In genomic region chr17:48024149-48025039, GRCh38 we compare ENCODE assay signal across 8 cellular contexts. TPM values are rescaled to one million over a fixed set of nuclear protein-coding genes. Genes with fewer than 3 reads are reported as not detected.
DNase-seq lines count a peak whose midpoint lies in the region; ATAC-seq and TF ChIP-seq lines count a peak whose summit lies in the region.

No MANE protein-coding gene starts in this region.

- peak overlapping the region; percentile 93 for H3K18ac ChIP-seq in neuronal stem cell (ENCODE audit: low read length)

- peak overlapping the region; percentile 63 for H2BK15ac ChIP-seq in neuronal stem cell (ENCODE audit: low read length)

- peaks cover 0 to 15% (median 0%) of the 10 kb centered on the region in 3 experiments for H3K27me3 ChIP-seq in neuronal stem cell (ENCODE audit: control insufficient read depth in 3 of 3, insufficient read depth in 3 of 3, low read depth in 1 of 3, low read length in 3 of 3)

- no peak overlapping the region for H4K91ac ChIP-seq in neuronal stem cell (ENCODE audit: low read depth, low read length, poor library complexity)

- H3K23ac ChIP-seq in neuronal stem cell (ENCODE audit: low read depth, low read length, poor library complexity): peak overlapping the region; percentile 6

- no CpG with 5 or more reads among the region's 54 CpGs for WGBS in neuronal stem cell (ENCODE audit: extremely low coverage in 2 of 2, insufficient read length in 2 of 2, insufficient replicate concordance in 1 of 2), 2 donors

- no peak for TF ChIP-seq CTCF in fibroblast of villous mesenchyme (IDR thresholded peaks at IDR 0.05; ENCODE audit: insufficient read depth, low read depth, low read length)

- H3K4me3 ChIP-seq in fibroblast of villous mesenchyme (ENCODE audit: low read depth, low read length) (peak overlapping the region; percentile 59), neuronal stem cell (ENCODE audit: low read length in 2 of 2) (peak overlapping the region; percentile 33 to 72)

- peak overlapping the region; percentile 71 for H2AK5ac ChIP-seq in neuronal stem cell (ENCODE audit: low read depth, low read length)

- H3K14ac ChIP-seq in neuronal stem cell (ENCODE audit: low read length): no peak overlapping the region

- no peaks in the 10 kb centered on the region for H3K79me1 ChIP-seq in neuronal stem cell (ENCODE audit: low read depth, low read length)

- peak overlapping the region; percentile 99 for H3K4me2 ChIP-seq in neuronal stem cell (ENCODE audit: insufficient read depth, low read length, poor library complexity, severe bottlenecking)

- DNase-seq in A172 (ENCODE audit: low spot score): peak; percentile 88
- peak; percentile 89 for DNase-seq in NCI-H69 (lab: John Stamatoyannopoulos, UW)
- peak; percentile 20 for DNase-seq in activated T-helper 1 cell treated with Interleukin-2 at 50 U/mL for 16 hours (ENCODE audit: low read depth)
- no peak for DNase-seq in fibroblast of villous mesenchyme (ENCODE audit: low read depth)
- no peak for DNase-seq in neuronal stem cell (ENCODE audit: low spot score)

- H3K9ac ChIP-seq in neuronal stem cell (ENCODE audit: low read depth, low read length, poor library complexity): peak overlapping the region; percentile 80

- H2BK12ac ChIP-seq in neuronal stem cell (ENCODE audit: low read length): no peak overlapping the region

- H3K36me3 ChIP-seq in neuronal stem cell (replicated peaks in 1 of 2; ENCODE audit: control insufficient read depth in 2 of 2, insufficient read depth in 2 of 2, low read length in 2 of 2): no peaks in the 10 kb centered on the region

- H3K9me3 ChIP-seq in neuronal stem cell (replicated peaks in 1 of 2; ENCODE audit: control insufficient read depth in 2 of 2, insufficient read depth in 1 of 2, low read depth in 1 of 2, low read length in 2 of 2): no peaks in the 10 kb centered on the region

- no peak overlapping the region for H4K8ac ChIP-seq in neuronal stem cell (ENCODE audit: low read depth, low read length)

- H3K4me1 ChIP-seq in neuronal stem cell (ENCODE audit: control insufficient read depth in 2 of 2, insufficient read depth in 1 of 2, low read depth in 1 of 2, low read length in 2 of 2): peaks cover 14 to 29% of the 10 kb centered on the region in 2 donors

- no peak overlapping the region for H3K27ac ChIP-seq in neuronal stem cell (replicated peaks; ENCODE audit: low read length)

- H2BK120ac ChIP-seq in neuronal stem cell (ENCODE audit: low read depth, low read length): peak overlapping the region; percentile 69

- peak overlapping the region; percentile 63 for H2BK5ac ChIP-seq in neuronal stem cell (ENCODE audit: low read length)

- no peak overlapping the region for H3K4ac ChIP-seq in neuronal stem cell (ENCODE audit: low read length)

- peak overlapping the region; percentile 79 for H2AFZ ChIP-seq in neuronal stem cell (ENCODE audit: low read length)

- peak; percentile 5 for ATAC-seq in GM18511 (IDR thresholded peaks at IDR 0.05; ENCODE audit: unreplicated experiment)
- ATAC-seq in GM21360 (IDR thresholded peaks at IDR 0.05; ENCODE audit: unreplicated experiment): no peak
- ATAC-seq in HG03432 (IDR thresholded peaks at IDR 0.05; ENCODE audit: unreplicated experiment): no peak

RNA-seq across cellular contexts. Expression of gene COPZ2, which starts 13.2 kb away (rescaled TPM):
- 24.1 and 40.0 TPM in 2 replicates for total RNA-seq in A172 (2014; rRNA removed; shearing (Covaris generic))
- 61.3 and 75.7 TPM in 2 replicates for total RNA-seq in fibroblast of villous mesenchyme
- 1.5 TPM for polyA plus RNA-seq in neuronal stem cell (2013, experiment 1 of 2)
- 2.3 TPM for polyA plus RNA-seq in neuronal stem cell (2013, experiment 2 of 2)

RNA-seq across cellular contexts. Expression of gene NFE2L1, which starts 23.8 kb away (rescaled TPM):
- total RNA-seq in A172 (2014; rRNA removed; shearing (Covaris generic)): 73.6 and 140 TPM in 2 replicates
- 110 and 132 TPM in 2 replicates for total RNA-seq in fibroblast of villous mesenchyme
- 69.4 TPM for polyA plus RNA-seq in neuronal stem cell (2013, experiment 1 of 2)
- polyA plus RNA-seq in neuronal stem cell (2013, experiment 2 of 2): 72.5 TPM

RNA-seq across cellular contexts. Expression of gene CDK5RAP3, which starts 53.5 kb away (rescaled TPM):
- total RNA-seq in A172 (2014; rRNA removed; shearing (Covaris generic)): 87.2 and 96.9 TPM in 2 replicates
- total RNA-seq in fibroblast of villous mesenchyme: 32.4 and 41.6 TPM in 2 replicates
- 193 TPM for polyA plus RNA-seq in neuronal stem cell (2013, experiment 1 of 2)
- 185 TPM for polyA plus RNA-seq in neuronal stem cell (2013, experiment 2 of 2)

Comparison
In these comparisons a context has a peak if more than half of its experiments do, and no peak if none do; other contexts are left out.
1. DNase-seq: peak in A172 (single experiment), NCI-H69 (single experiment) and activated T-helper 1 cell treated with Interleukin-2 at 50 U/mL for 16 hours (single experiment); none in fibroblast of villous mesenchyme (single experiment) and neuronal stem cell (single experiment).